In the genomic region with DNA sequence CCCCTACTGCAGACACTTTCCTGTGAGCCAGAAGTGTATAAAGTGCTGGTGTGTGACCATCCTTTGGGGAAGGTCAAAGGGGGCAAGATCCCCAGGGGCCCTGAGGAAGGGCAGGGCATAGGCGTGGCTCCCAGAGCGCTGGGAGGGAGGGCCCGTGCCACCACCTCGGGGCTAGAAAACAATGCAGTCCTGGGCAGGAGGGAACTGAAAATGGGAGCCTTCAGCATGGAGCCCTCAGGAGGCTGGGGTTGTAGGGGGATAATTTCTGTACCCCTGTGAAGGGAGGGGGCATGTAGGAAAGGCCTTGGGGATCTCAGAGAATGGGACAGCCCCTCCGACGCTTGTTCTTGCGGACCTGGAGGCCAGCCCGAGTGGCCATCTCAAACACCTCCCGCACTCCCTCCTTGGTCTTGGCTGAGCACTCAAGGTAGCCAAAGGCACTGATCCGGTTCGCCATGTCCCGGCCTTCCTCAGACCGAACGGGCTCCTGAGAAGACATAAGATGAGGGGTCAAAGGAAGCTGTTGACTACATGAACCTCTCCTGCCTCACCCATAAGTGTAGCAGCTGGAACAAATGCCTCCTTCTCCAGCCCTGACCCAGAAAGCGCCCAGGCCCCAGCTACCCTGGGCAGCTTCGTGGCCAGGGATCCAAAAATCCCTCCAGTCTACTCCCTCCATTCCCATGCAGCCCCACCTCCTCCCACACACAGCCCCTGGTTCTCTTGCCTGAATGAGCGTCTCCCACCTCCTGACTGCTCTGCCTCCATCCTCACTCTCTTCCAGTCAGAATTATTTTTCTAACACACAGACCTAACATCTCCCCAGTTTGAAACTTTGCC, we compare ENCODE assay signal across 1 cellular context.
TF ChIP-seq lines count a peak whose summit lies in the region.

No MANE protein-coding gene starts in this region.

TF ChIP-seq in K562, 482 proteins besides CTCF, POLR2A, EP300 and RAD21 (continued from another document):
- TF ChIP-seq CHD4 (IDR thresholded peaks at IDR 0.05; ENCODE audit: insufficient read depth, insufficient replicate concordance, low read depth, low read length, poor library complexity, severe bottlenecking) (no peak), ZNF780A (CRISPR knock-in tag; IDR thresholded peaks at IDR 0.05) (no peak), RFX1 (IDR thresholded peaks at IDR 0.05) (no peak), ZNF77 (CRISPR knock-in tag; IDR thresholded peaks at IDR 0.05) (0 out of 2 replicates have a peak, but pooled peaks have one; percentile 60), ILK (tag; IDR thresholded peaks at IDR 0.05; ENCODE audit: borderline replicate concordance, low read depth) (no peak)
- TF ChIP-seq, protein P1, sequence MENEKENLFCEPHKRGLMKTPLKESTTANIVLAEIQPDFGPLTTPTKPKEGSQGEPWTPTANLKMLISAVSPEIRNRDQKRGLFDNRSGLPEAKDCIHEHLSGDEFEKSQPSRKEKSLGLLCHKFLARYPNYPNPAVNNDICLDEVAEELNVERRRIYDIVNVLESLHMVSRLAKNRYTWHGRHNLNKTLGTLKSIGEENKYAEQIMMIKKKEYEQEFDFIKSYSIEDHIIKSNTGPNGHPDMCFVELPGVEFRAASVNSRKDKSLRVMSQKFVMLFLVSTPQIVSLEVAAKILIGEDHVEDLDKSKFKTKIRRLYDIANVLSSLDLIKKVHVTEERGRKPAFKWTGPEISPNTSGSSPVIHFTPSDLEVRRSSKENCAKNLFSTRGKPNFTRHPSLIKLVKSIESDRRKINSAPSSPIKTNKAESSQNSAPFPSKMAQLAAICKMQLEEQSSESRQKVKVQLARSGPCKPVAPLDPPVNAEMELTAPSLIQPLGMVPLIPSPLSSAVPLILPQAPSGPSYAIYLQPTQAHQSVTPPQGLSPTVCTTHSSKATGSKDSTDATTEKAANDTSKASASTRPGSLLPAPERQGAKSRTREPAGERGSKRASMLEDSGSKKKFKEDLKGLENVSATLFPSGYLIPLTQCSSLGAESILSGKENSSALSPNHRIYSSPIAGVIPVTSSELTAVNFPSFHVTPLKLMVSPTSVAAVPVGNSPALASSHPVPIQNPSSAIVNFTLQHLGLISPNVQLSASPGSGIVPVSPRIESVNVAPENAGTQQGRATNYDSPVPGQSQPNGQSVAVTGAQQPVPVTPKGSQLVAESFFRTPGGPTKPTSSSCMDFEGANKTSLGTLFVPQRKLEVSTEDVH (IDR thresholded peaks at IDR 0.05; ENCODE audit: low read depth, partially characterized antibody), result no peak
- TF ChIP-seq, protein P2, sequence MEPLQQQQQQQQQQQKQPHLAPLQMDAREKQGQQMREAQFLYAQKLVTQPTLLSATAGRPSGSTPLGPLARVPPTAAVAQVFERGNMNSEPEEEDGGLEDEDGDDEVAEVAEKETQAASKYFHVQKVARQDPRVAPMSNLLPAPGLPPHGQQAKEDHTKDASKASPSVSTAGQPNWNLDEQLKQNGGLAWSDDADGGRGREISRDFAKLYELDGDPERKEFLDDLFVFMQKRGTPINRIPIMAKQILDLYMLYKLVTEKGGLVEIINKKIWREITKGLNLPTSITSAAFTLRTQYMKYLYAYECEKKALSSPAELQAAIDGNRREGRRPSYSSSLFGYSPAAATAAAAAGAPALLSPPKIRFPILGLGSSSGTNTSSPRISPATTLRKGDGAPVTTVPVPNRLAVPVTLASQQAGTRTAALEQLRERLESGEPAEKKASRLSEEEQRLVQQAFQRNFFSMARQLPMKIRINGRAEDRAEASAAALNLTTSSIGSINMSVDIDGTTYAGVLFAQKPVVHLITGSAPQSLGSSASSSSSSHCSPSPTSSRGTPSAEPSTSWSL (CRISPR knock-in tag; IDR thresholded peaks at IDR 0.05; ENCODE audit: borderline replicate concordance), result no peak
- TF ChIP-seq, protein P3, sequence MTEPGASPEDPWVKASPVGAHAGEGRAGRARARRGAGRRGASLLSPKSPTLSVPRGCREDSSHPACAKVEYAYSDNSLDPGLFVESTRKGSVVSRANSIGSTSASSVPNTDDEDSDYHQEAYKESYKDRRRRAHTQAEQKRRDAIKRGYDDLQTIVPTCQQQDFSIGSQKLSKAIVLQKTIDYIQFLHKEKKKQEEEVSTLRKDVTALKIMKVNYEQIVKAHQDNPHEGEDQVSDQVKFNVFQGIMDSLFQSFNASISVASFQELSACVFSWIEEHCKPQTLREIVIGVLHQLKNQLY (CRISPR knock-in tag; conservative IDR thresholded peaks at IDR 0.05), result no peak
